ENCODE assay signal across 22 cellular contexts in genomic region chrX:37712458-37712857, GRCh38. TPM values are rescaled to one million over a fixed set of nuclear protein-coding genes. Genes with fewer than 3 reads are reported as not detected.
DNase-seq lines count a peak whose midpoint lies in the region; ATAC-seq and TF ChIP-seq lines count a peak whose summit lies in the region.
"Had no signal": no experiment of that assay in that cellular context is flagged by ENCODE, and none has a peak within 500 bp of the region (broad histone marks: within the 10 kb centered on the region; RNA-seq: fewer than 3 reads in every experiment).

No MANE protein-coding gene starts in this region.

- POLR2A ChIA-PET in activated CD8-positive, alpha-beta T cell treated with anti-CD3 and anti-CD28 coated beads for 36 hours (lab: Charles Lee) = no interaction called here

- no peaks in the 10 kb centered on the region for H3K36me3 ChIP-seq in adipocyte (ENCODE audit: control insufficient read depth, insufficient read depth, low read length, severe bottlenecking)

- no peak overlapping the region for H3K27ac Mint-ChIP-seq in activated CD8-positive, alpha-beta T cell treated with anti-CD3 and anti-CD28 coated beads for 36 hours
- H3K27ac Mint-ChIP-seq: activated B cell treated with CpG ODN at 0.5 μM for 24 hours; activated naive CD8-positive, alpha-beta T cell treated with anti-CD3 and anti-CD28 coated beads, Interleukin-2, amount 50 U/mL, for 24 hours; CD4-positive, alpha-beta T cell; nephron; T-helper 1 cell treated with Interleukin-12 subunit alpha and Interleukin-12 subunit beta and Interleukin-4 antibody, amounts not matched to agents 30 μg/mL and 1 μg/mL, for 36 hours had no signal

- peak; percentile 51 for ATAC-seq in GM18517 (IDR thresholded peaks at IDR 0.05; ENCODE audit: unreplicated experiment)
- peak; percentile 54 for ATAC-seq in HG02610 (IDR thresholded peaks at IDR 0.05; ENCODE audit: unreplicated experiment)
- no peak for ATAC-seq in activated CD8-positive, alpha-beta T cell treated with anti-CD3 and anti-CD28 coated beads for 36 hours
- ATAC-seq: activated naive CD8-positive, alpha-beta T cell treated with anti-CD3 and anti-CD28 coated beads, Interleukin-2, amount 50 U/mL, for 24 hours had no signal

- CTCF ChIA-PET in activated CD8-positive, alpha-beta T cell treated with anti-CD3 and anti-CD28 coated beads for 36 hours (lab: Charles Lee) = no interaction called here

- no peaks in the 10 kb centered on the region for H3K36me3 Mint-ChIP-seq in activated CD8-positive, alpha-beta T cell treated with anti-CD3 and anti-CD28 coated beads for 36 hours (ENCODE audit: low read depth)

- peaks cover 2% of the 10 kb centered on the region for H3K27me3 Mint-ChIP-seq in activated CD8-positive, alpha-beta T cell treated with anti-CD3 and anti-CD28 coated beads for 36 hours
- H3K27me3 Mint-ChIP-seq: activated B cell treated with CpG ODN at 0.5 μM for 24 hours; activated naive CD8-positive, alpha-beta T cell treated with anti-CD3 and anti-CD28 coated beads, Interleukin-2, amount 50 U/mL, for 24 hours; CD4-positive, alpha-beta T cell; central memory CD8-positive, alpha-beta T cell had no signal

- H3K4me1 Mint-ChIP-seq in activated CD8-positive, alpha-beta T cell treated with anti-CD3 and anti-CD28 coated beads for 36 hours (ENCODE audit: low read depth) = peaks cover 1% of the 10 kb centered on the region
- H3K4me1 Mint-ChIP-seq: activated B cell treated with CpG ODN at 0.5 μM for 24 hours; central memory CD8-positive, alpha-beta T cell; nephron had no signal

- intact Hi-C loops in activated CD8-positive, alpha-beta T cell treated with anti-CD3 and anti-CD28 coated beads for 36 hours (cut with micrococcal nuclease) = no loop called here

- no peaks in the 10 kb centered on the region for H3K4me1 ChIP-seq in adipocyte (ENCODE audit: control insufficient read depth, insufficient read depth, low read length)

- in situ Hi-C loops in KBM-7 (cut with MboI; ENCODE audit: low pct_unique_long_range_greater_than_20kb, low sequenced_read_pairs) = no loop called here

- no peaks in the 10 kb centered on the region for H3K9me3 Mint-ChIP-seq in activated CD8-positive, alpha-beta T cell treated with anti-CD3 and anti-CD28 coated beads for 36 hours
- H3K9me3 Mint-ChIP-seq: activated B cell treated with CpG ODN at 0.5 μM for 24 hours; activated naive CD8-positive, alpha-beta T cell treated with anti-CD3 and anti-CD28 coated beads, Interleukin-2, amount 50 U/mL, for 24 hours; CD4-positive, alpha-beta T cell; central memory CD8-positive, alpha-beta T cell; T-helper 1 cell treated with Interleukin-12 subunit alpha and Interleukin-12 subunit beta and Interleukin-4 antibody, amounts not matched to agents 30 μg/mL and 1 μg/mL, for 36 hours had no signal

- no peaks in the 10 kb centered on the region for H3K9me3 ChIP-seq in adipocyte (ENCODE audit: control insufficient read depth, low read length)

- H3K4me3 ChIP-seq in adipocyte (ENCODE audit: low read length) (no peak overlapping the region), fibroblast of the aortic adventitia (ENCODE audit: low read depth, low read length) (no peak overlapping the region)
- H3K4me3 ChIP-seq: skin epidermis had no signal

- H3K27me3 ChIP-seq in adipocyte (replicated peaks; ENCODE audit: control insufficient read depth, insufficient read depth, low read length) = peaks cover 31% of the 10 kb centered on the region

- no peak overlapping the region for H3K9ac ChIP-seq in adipocyte (ENCODE audit: low read length)

- no peak overlapping the region for H3K4me3 Mint-ChIP-seq in activated CD8-positive, alpha-beta T cell treated with anti-CD3 and anti-CD28 coated beads for 36 hours
- H3K4me3 Mint-ChIP-seq: activated B cell treated with CpG ODN at 0.5 μM for 24 hours; activated naive CD8-positive, alpha-beta T cell treated with anti-CD3 and anti-CD28 coated beads, Interleukin-2, amount 50 U/mL, for 24 hours; CD4-positive, alpha-beta T cell; central memory CD8-positive, alpha-beta T cell; nephron; T-helper 1 cell treated with Interleukin-12 subunit alpha and Interleukin-12 subunit beta and Interleukin-4 antibody, amounts not matched to agents 30 μg/mL and 1 μg/mL, for 36 hours had no signal

- DNase-seq in adipocyte (ENCODE audit: low read depth) (peak; percentile 4), fibroblast of the aortic adventitia (ENCODE audit: low read depth) (peak; percentile 19), cerebellar cortex (ENCODE audit: low spot score) (no peak), COLO668 (lab: John Stamatoyannopoulos, UW; ENCODE audit: unreplicated experiment) (no peak), KBM-7 (no peak)
- no peak for DNase-seq in activated CD8-positive, alpha-beta T cell treated with anti-CD3 and anti-CD28 coated beads for 36 hours
- DNase-seq: activated B cell treated with CpG ODN at 0.5 μM for 24 hours; activated naive CD8-positive, alpha-beta T cell treated with anti-CD3 and anti-CD28 coated beads, Interleukin-2, amount 50 U/mL, for 24 hours; CD4-positive, alpha-beta T cell; kidney glomerular epithelial cell; NCI-H1105 treated with DMSO at 0.1 percent for 48 hours; NCI-H524 treated with DMSO at 0.1 percent for 48 hours; posterior cingulate gyrus; Right ventricle myocardium superior; stimulated activated CD4-positive, alpha-beta T cell treated with anti-CD3 and anti-CD28 coated beads, Interleukin-2, amount 100 ng/mL, for 48 hours; substantia nigra had no signal

- TF ChIP-seq CTCF in fibroblast of the aortic adventitia (IDR thresholded peaks at IDR 0.05; ENCODE audit: insufficient read depth, low read length) = no peak
- TF ChIP-seq CTCF in activated CD8-positive, alpha-beta T cell treated with anti-CD3 and anti-CD28 coated beads for 36 hours (IDR thresholded peaks at IDR 0.05) = no peak

RNA-seq across cellular contexts. Expression of gene XK, which starts 26.9 kb away (rescaled TPM):
- total RNA-seq in fibroblast of the aortic adventitia (ENCODE audit: low replicate concordance) = 0.09 TPM in 1 of 2 replicates, not detected in the other
- under 1 TPM in 1 of 2 experiments, not detected in 1; 0.07 TPM for total RNA-seq in activated CD8-positive, alpha-beta T cell treated with anti-CD3 and anti-CD28 coated beads for 36 hours

Comparison
In these comparisons a context has a peak if more than half of its experiments do, and no peak if none do; other contexts are left out.
1. DNase-seq: peak in adipocyte (single experiment) and fibroblast of the aortic adventitia (single experiment); none in cerebellar cortex (single experiment), COLO668 (single experiment), activated CD8-positive, alpha-beta T cell treated with anti-CD3 and anti-CD28 coated beads for 36 hours (single experiment) and KBM-7 (single experiment).